ENCODE assay signal across 9 cellular contexts in the genomic region with DNA sequence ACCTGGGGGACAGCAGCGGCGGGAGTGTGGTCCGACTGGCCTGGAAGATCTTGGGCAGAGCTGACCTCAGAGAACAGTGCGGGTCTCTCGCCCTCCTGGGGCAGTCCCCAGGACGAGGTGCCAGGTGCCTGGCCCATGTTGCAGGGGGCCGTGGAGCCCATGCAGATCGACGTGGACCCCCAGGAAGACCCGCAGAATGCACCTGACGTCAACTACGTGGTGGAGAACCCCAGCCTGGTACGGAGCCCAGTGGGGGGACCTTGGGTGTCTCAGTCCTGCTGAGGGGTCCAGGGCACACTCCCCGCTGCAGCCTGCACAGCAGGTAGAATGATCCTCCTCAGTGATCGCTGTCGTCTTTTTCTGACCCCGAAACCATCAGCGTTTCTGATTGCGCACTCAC. TPM values are rescaled to one million over a fixed set of nuclear protein-coding genes. Genes with fewer than 3 reads are reported as not detected.
DNase-seq lines count a peak whose midpoint lies in the region; ATAC-seq and TF ChIP-seq lines count a peak whose summit lies in the region.
"Had no signal": no experiment of that assay in that cellular context is flagged by ENCODE, and none has a peak within 500 bp of the region (broad histone marks: within the 10 kb centered on the region; RNA-seq: fewer than 3 reads in every experiment).

No MANE protein-coding gene starts in this region.

- TF ChIP-seq CTCF in CD8-positive, alpha-beta T cell (IDR thresholded peaks at IDR 0.05) = no peak
- no peak for TF ChIP-seq CTCF in dorsolateral prefrontal cortex (IDR thresholded peaks at IDR 0.05 in 54 of 56, conservative IDR thresholded peaks at IDR 0.05 in 2 of 56; ENCODE audit: low read depth in 1 of 56, partially characterized antibody in 56 of 56)
- no peak for TF ChIP-seq CTCF in neural progenitor cell (IDR thresholded peaks at IDR 0.05)

- H3K36me3 Mint-ChIP-seq in CD8-positive, alpha-beta T cell = peaks cover 32% of the 10 kb centered on the region
- H3K36me3 Mint-ChIP-seq in neural progenitor cell = no peaks in the 10 kb centered on the region

- peaks cover 18% of the 10 kb centered on the region for H3K4me1 Mint-ChIP-seq in CD8-positive, alpha-beta T cell (ENCODE audit: low read depth)
- H3K4me1 Mint-ChIP-seq in neural progenitor cell = peaks cover 4% of the 10 kb centered on the region

- no peak overlapping the region for H3K27ac ChIP-seq in CD8-positive, alpha-beta T cell (ENCODE audit: low read depth, low read length)
- no peak overlapping the region for H3K27ac ChIP-seq in dorsolateral prefrontal cortex
- no peak overlapping the region for H3K27ac ChIP-seq in neural progenitor cell

- H3K9me3 Mint-ChIP-seq in CD8-positive, alpha-beta T cell = no peaks in the 10 kb centered on the region
- H3K9me3 Mint-ChIP-seq in neural progenitor cell = no peaks in the 10 kb centered on the region

- H3F3A ChIP-seq in neural progenitor cell (ENCODE audit: low read depth) = peaks cover 3% of the 10 kb centered on the region

- peaks cover 29% of the 10 kb centered on the region for H3K4me1 ChIP-seq in CD8-positive, alpha-beta T cell (ENCODE audit: insufficient read depth, low read length)
- peaks cover 26% of the 10 kb centered on the region for H3K4me1 ChIP-seq in NT2/D1 (ENCODE audit: insufficient read depth, insufficient read length)
- H3K4me1 ChIP-seq in neural progenitor cell = peaks cover 7% of the 10 kb centered on the region

- no peaks in the 10 kb centered on the region for H3K27me3 Mint-ChIP-seq in CD8-positive, alpha-beta T cell (ENCODE audit: low read depth)
- H3K27me3 Mint-ChIP-seq in neural progenitor cell (ENCODE audit: insufficient read depth, low read depth) = peaks cover 4% of the 10 kb centered on the region

- peaks cover 18% of the 10 kb centered on the region for H4K20me1 ChIP-seq in neural progenitor cell (ENCODE audit: low read depth)

- H3K9ac ChIP-seq in NT2/D1 (ENCODE audit: insufficient read length, low read depth) (peak overlapping the region; percentile 96), neural progenitor cell (no peak overlapping the region)

- H3K36me3 ChIP-seq in CD8-positive, alpha-beta T cell (ENCODE audit: insufficient read depth, low read length) = peaks cover 19% of the 10 kb centered on the region
- H3K36me3 ChIP-seq in NT2/D1 (ENCODE audit: insufficient read depth, insufficient read length, low read length) = peaks cover 76% of the 10 kb centered on the region
- no peaks in the 10 kb centered on the region for H3K36me3 ChIP-seq in neural progenitor cell

- no peak overlapping the region for H3K27ac Mint-ChIP-seq in CD8-positive, alpha-beta T cell
- H3K27ac Mint-ChIP-seq in neural progenitor cell = no peak overlapping the region

- H2AFZ ChIP-seq in neural progenitor cell (replicated peaks) = no peak overlapping the region

- no peaks in the 10 kb centered on the region for H3K9me3 ChIP-seq in CD8-positive, alpha-beta T cell (ENCODE audit: low read length)
- H3K9me3 ChIP-seq in NT2/D1 (ENCODE audit: insufficient read depth, low read length) (no peaks in the 10 kb centered on the region), neural progenitor cell (ENCODE audit: low read depth) (no peaks in the 10 kb centered on the region)

- peak overlapping the region; percentile 81 for H3K4me3 Mint-ChIP-seq in CD8-positive, alpha-beta T cell
- H3K4me3 Mint-ChIP-seq in neural progenitor cell = peak overlapping the region; percentile 85

- no peak for ATAC-seq in CD8-positive, alpha-beta T cell

- peaks cover 14% of the 10 kb centered on the region for H3K79me2 ChIP-seq in neural progenitor cell (ENCODE audit: low read depth)

- peak overlapping the region; percentile 63 for H3K4me3 ChIP-seq in CD8-positive, alpha-beta T cell (ENCODE audit: low read depth, low read length)
- peak overlapping the region; percentile 97 for H3K4me3 ChIP-seq in NT2/D1 (ENCODE audit: insufficient read length, low read depth)
- peak overlapping the region in 35 of 59 donors; percentile 9 to 94 (median 82) for H3K4me3 ChIP-seq in dorsolateral prefrontal cortex
- peak overlapping the region; percentile 98 for H3K4me3 ChIP-seq in neural progenitor cell

- H3K27me3 ChIP-seq in CD8-positive, alpha-beta T cell (ENCODE audit: insufficient read depth, low read length) = no peaks in the 10 kb centered on the region
- peaks cover 3% of the 10 kb centered on the region for H3K27me3 ChIP-seq in NT2/D1 (ENCODE audit: insufficient read depth, insufficient read length)
- no peaks in the 10 kb centered on the region for H3K27me3 ChIP-seq in dorsolateral prefrontal cortex
- H3K27me3 ChIP-seq in neural progenitor cell = no peaks in the 10 kb centered on the region

- POLR2A ChIA-PET in CD8-positive, alpha-beta T cell (lab: Charles Lee) = interaction anchor here (1.2 kb wide), 1 partner anchor 16 kb away, joined by 4 read pairs; a partner anchor contains a TSS

- intact Hi-C loops in CD8-positive, alpha-beta T cell (cut with DNase I, micrococcal nuclease) = no loop called here
- intact Hi-C loops in dorsolateral prefrontal cortex (cut with DNase I) = no loop called here
- intact Hi-C loops in head of caudate nucleus (cut with DNase I) = no loop called here

- CTCF ChIA-PET in CD8-positive, alpha-beta T cell (lab: Charles Lee) = interaction anchor here (0.6 kb wide), 1 partner anchor 213 kb away, joined by 3 read pairs; no protein-coding TSS in a partner anchor

- peak overlapping the region; percentile 100 for H3K4me2 ChIP-seq in neural progenitor cell

- peak in 1 of 7 experiments; percentile 16 for DNase-seq in CD8-positive, alpha-beta T cell
- DNase-seq in NT2/D1 (ENCODE audit: low read depth, low spot score) = no peak
- DNase-seq in dorsolateral prefrontal cortex = peak in 1 of 10 donors; percentile 44
- DNase-seq in neural progenitor cell (ENCODE audit: low spot score) = no peak
- DNase-seq in NCI-H82 (lab: John Stamatoyannopoulos, UW) = no peak
- no peak for DNase-seq in cerebellar cortex (ENCODE audit: low spot score)
- no peak for DNase-seq in cerebellar nuclear complex (lab: John Stamatoyannopoulos, UW)
- DNase-seq in head of caudate nucleus = no peak
- DNase-seq: activated effector memory CD4-positive, alpha-beta T cell treated with anti-CD3 and anti-CD28 coated beads, Interleukin-2, amount 50 U/mL, for 16 hours had no signal

RNA-seq across cellular contexts. Expression of a gene that starts 1.4 kb away (rescaled TPM):
- 10 to 100 TPM; 72.0 to 72.8 TPM for total RNA-seq in CD8-positive, alpha-beta T cell
- total RNA-seq in dorsolateral prefrontal cortex = 100 to 1,000 TPM in 61 of 120 experiments, 10 to 100 TPM in 59; 72.9 to 147 (median 100) TPM
- 86.6 and 174 TPM in 2 replicates for total RNA-seq in neural progenitor cell (ENCODE audit: low replicate concordance)

RNA-seq across cellular contexts. Expression of a gene that starts 1.5 kb away (rescaled TPM):
- total RNA-seq in CD8-positive, alpha-beta T cell = 10 to 100 TPM; 26.2 to 27.2 TPM
- 10 to 100 TPM; 22.3 to 73.4 (median 36.6) TPM for total RNA-seq in dorsolateral prefrontal cortex
- total RNA-seq in neural progenitor cell (ENCODE audit: low replicate concordance) = 13.6 and 41.0 TPM in 2 replicates

RNA-seq across cellular contexts. Expression of a gene that starts 12.5 kb away (rescaled TPM):
- total RNA-seq in CD8-positive, alpha-beta T cell = 100 to 1,000 TPM; 159 to 174 TPM
- total RNA-seq in dorsolateral prefrontal cortex (10 to 100 TPM; 45.3 to 89.4 (median 63.0) TPM), neural progenitor cell (ENCODE audit: low replicate concordance) (54.5 and 76.6 TPM in 2 replicates)

RNA-seq across cellular contexts. Expression of a gene that starts 15.6 kb away (rescaled TPM):
- total RNA-seq in CD8-positive, alpha-beta T cell = 10 to 100 TPM; 71.7 to 77.7 TPM
- total RNA-seq in dorsolateral prefrontal cortex (100 to 1,000 TPM in 115 of 120 experiments, 10 to 100 TPM in 5; 80.1 to 213 (median 127) TPM), neural progenitor cell (ENCODE audit: low replicate concordance) (36.5 and 64.9 TPM in 2 replicates)

RNA-seq across cellular contexts. Expression of a gene that starts 21.7 kb away (rescaled TPM):
- total RNA-seq in CD8-positive, alpha-beta T cell = 1 to 10 TPM; 2.1 to 3.5 TPM
- total RNA-seq in dorsolateral prefrontal cortex (10 to 100 TPM in 119 of 120 experiments, 1 to 10 TPM in 1; 9.9 to 30.9 (median 21.2) TPM), neural progenitor cell (ENCODE audit: low replicate concordance) (31.6 and 81.2 TPM in 2 replicates)
